In genomic region chr17:67854378-67854777, GRCh38 we compare ENCODE assay signal across 18 cellular contexts. TPM values are rescaled to one million over a fixed set of nuclear protein-coding genes. Genes with fewer than 3 reads are reported as not detected.
DNase-seq lines count a peak whose midpoint lies in the region; ATAC-seq and TF ChIP-seq lines count a peak whose summit lies in the region.
"Had no signal": no experiment of that assay in that cellular context is flagged by ENCODE, and none has a peak within 500 bp of the region (broad histone marks: within the 10 kb centered on the region; RNA-seq: fewer than 3 reads in every experiment).

No MANE protein-coding gene starts in this region.

- peaks cover 90% of the 10 kb centered on the region for H4K20me1 ChIP-seq in neural progenitor cell (ENCODE audit: low read depth)

- H3K4me3 ChIP-seq in CD4-positive, alpha-beta memory T cell (ENCODE audit: low read length in 2 of 2) = no peak overlapping the region
- no peak overlapping the region for H3K4me3 ChIP-seq in neural progenitor cell
- H3K4me3 ChIP-seq: GM23248 had no signal

- peaks cover 8% of the 10 kb centered on the region for H3K36me3 ChIP-seq in CD4-positive, alpha-beta memory T cell (ENCODE audit: insufficient read depth, low read length)
- peaks cover 18% of the 10 kb centered on the region for H3K36me3 ChIP-seq in neural progenitor cell

- CTCF ChIA-PET in CD4-positive, alpha-beta memory T cell (lab: Charles Lee; ENCODE audit: partially characterized antibody) = no interaction called here

- TF ChIP-seq CTCF in mesothelial cell of epicardium (IDR thresholded peaks at IDR 0.05; ENCODE audit: unreplicated experiment) = no peak
- TF ChIP-seq CTCF in neural progenitor cell (IDR thresholded peaks at IDR 0.05) = no peak

- H2AFZ ChIP-seq in neural progenitor cell (replicated peaks) = no peak overlapping the region
- H2AFZ ChIP-seq: GM23248 had no signal

- peak overlapping the region; percentile 12 for H3K27ac Mint-ChIP-seq in activated T-cell treated with anti-CD3 and anti-CD28 coated beads, Interleukin-2, amount 50 U/mL, for 24 hours
- H3K27ac Mint-ChIP-seq in activated T-cell treated with anti-CD3 and anti-CD28 coated beads, Interleukin-2, amount 50 U/mL, for 72 hours = no peak overlapping the region
- peak overlapping the region in 3 of 7 donors; percentile 9 to 30 (median 13) for H3K27ac Mint-ChIP-seq in CD4-positive, alpha-beta memory T cell
- H3K27ac Mint-ChIP-seq in T-helper 17 cell (peak overlapping the region; percentile 89), mesothelial cell of epicardium (peak overlapping the region; percentile 11), neural progenitor cell (no peak overlapping the region)

- H3K79me2 ChIP-seq in neural progenitor cell (ENCODE audit: low read depth) = peaks cover 100% of the 10 kb centered on the region

- H3K4me1 Mint-ChIP-seq in activated T-cell treated with anti-CD3 and anti-CD28 coated beads, Interleukin-2, amount 50 U/mL, for 24 hours (ENCODE audit: low read depth) = peaks cover 71% of the 10 kb centered on the region
- peaks cover 62% of the 10 kb centered on the region for H3K4me1 Mint-ChIP-seq in activated T-cell treated with anti-CD3 and anti-CD28 coated beads, Interleukin-2, amount 50 U/mL, for 72 hours (ENCODE audit: low read depth)
- H3K4me1 Mint-ChIP-seq in CD4-positive, alpha-beta memory T cell = peaks cover 50 to 75% (median 65%) of the 10 kb centered on the region in 4 donors
- H3K4me1 Mint-ChIP-seq in T-helper 17 cell (peaks cover 48% of the 10 kb centered on the region), mesothelial cell of epicardium (peaks cover 19% of the 10 kb centered on the region), neural progenitor cell (peaks cover 4% of the 10 kb centered on the region)

- H3K4me2 ChIP-seq in neural progenitor cell = no peak overlapping the region

- peaks cover 63% of the 10 kb centered on the region for H3K36me3 Mint-ChIP-seq in activated T-cell treated with anti-CD3 and anti-CD28 coated beads, Interleukin-2, amount 50 U/mL, for 24 hours (ENCODE audit: low read depth)
- H3K36me3 Mint-ChIP-seq in activated T-cell treated with anti-CD3 and anti-CD28 coated beads, Interleukin-2, amount 50 U/mL, for 72 hours (ENCODE audit: insufficient read depth in 2 of 2) = peaks cover 7 to 12% of the 10 kb centered on the region in 2 donors
- peaks cover 30 to 42% of the 10 kb centered on the region in 2 donors for H3K36me3 Mint-ChIP-seq in CD4-positive, alpha-beta memory T cell
- peaks cover 6% of the 10 kb centered on the region for H3K36me3 Mint-ChIP-seq in T-helper 17 cell (ENCODE audit: low read depth)
- H3K36me3 Mint-ChIP-seq in mesothelial cell of epicardium = peaks cover 30% of the 10 kb centered on the region
- peaks cover 47% of the 10 kb centered on the region for H3K36me3 Mint-ChIP-seq in neural progenitor cell

- no peak for DNase-seq in activated T-cell treated with anti-CD3 and anti-CD28 coated beads, Interleukin-2, amount 50 U/mL, for 24 hours
- DNase-seq in activated T-cell treated with anti-CD3 and anti-CD28 coated beads, Interleukin-2, amount 50 U/mL, for 72 hours = no peak
- DNase-seq in CD4-positive, alpha-beta memory T cell = no peak
- DNase-seq in T-helper 17 cell (no peak), mesothelial cell of epicardium (ENCODE audit: low spot score in 2 of 2, unreplicated experiment in 2 of 2) (no peak), NCI-H1694 (lab: John Stamatoyannopoulos, UW) (no peak), neural progenitor cell (ENCODE audit: low spot score) (no peak)
- DNase-seq: DND-41, GF-D8, GM23248, MM.1S, NCI-H1105 treated with DMSO at 0.1 percent for 48 hours, NCI-H2029, NCI-H2171 treated with DMSO at 0.1 percent for 48 hours, NCI-H510A had no signal

- POLR2A ChIA-PET in CD4-positive, alpha-beta memory T cell (lab: Charles Lee; ENCODE audit: partially characterized antibody) = no interaction called here

- intact Hi-C loops in CD4-positive, alpha-beta memory T cell (cut with micrococcal nuclease) = no loop called here

- no peak overlapping the region for H3K27ac ChIP-seq in CD4-positive, alpha-beta memory T cell (ENCODE audit: low read depth, low read length)
- no peak overlapping the region for H3K27ac ChIP-seq in neural progenitor cell
- H3K27ac ChIP-seq: C4-2B, GM23248 had no signal

- no peaks in the 10 kb centered on the region for H3K9me3 Mint-ChIP-seq in activated T-cell treated with anti-CD3 and anti-CD28 coated beads, Interleukin-2, amount 50 U/mL, for 24 hours
- H3K9me3 Mint-ChIP-seq in activated T-cell treated with anti-CD3 and anti-CD28 coated beads, Interleukin-2, amount 50 U/mL, for 72 hours = no peaks in the 10 kb centered on the region
- H3K9me3 Mint-ChIP-seq in CD4-positive, alpha-beta memory T cell = peaks cover 0 to 2% (median 0%) of the 10 kb centered on the region in 8 donors
- peaks cover 4% of the 10 kb centered on the region for H3K9me3 Mint-ChIP-seq in mesothelial cell of epicardium
- H3K9me3 Mint-ChIP-seq in neural progenitor cell = peaks cover 16% of the 10 kb centered on the region

- H3K4me1 ChIP-seq in CD4-positive, alpha-beta memory T cell (ENCODE audit: insufficient read depth, low read length) = peaks cover 62% of the 10 kb centered on the region
- H3K4me1 ChIP-seq in neural progenitor cell = no peaks in the 10 kb centered on the region

- no peak overlapping the region for H3K9ac ChIP-seq in neural progenitor cell
- H3K9ac ChIP-seq: GM23248 had no signal

- H3K27me3 ChIP-seq in CD4-positive, alpha-beta memory T cell (ENCODE audit: insufficient read depth, low read length) = no peaks in the 10 kb centered on the region
- H3K27me3 ChIP-seq in neural progenitor cell = no peaks in the 10 kb centered on the region

- H3K4me3 Mint-ChIP-seq in activated T-cell treated with anti-CD3 and anti-CD28 coated beads, Interleukin-2, amount 50 U/mL, for 24 hours = no peak overlapping the region
- no peak overlapping the region for H3K4me3 Mint-ChIP-seq in activated T-cell treated with anti-CD3 and anti-CD28 coated beads, Interleukin-2, amount 50 U/mL, for 72 hours
- peak overlapping the region in 5 of 8 donors; percentile 21 to 61 (median 36) for H3K4me3 Mint-ChIP-seq in CD4-positive, alpha-beta memory T cell
- H3K4me3 Mint-ChIP-seq in T-helper 17 cell (no peak overlapping the region), mesothelial cell of epicardium (no peak overlapping the region), neural progenitor cell (no peak overlapping the region)

- peaks cover 4% of the 10 kb centered on the region for H3F3A ChIP-seq in neural progenitor cell (ENCODE audit: low read depth)

- H3K9me3 ChIP-seq in CD4-positive, alpha-beta memory T cell (ENCODE audit: control insufficient read depth in 1 of 2, low read length in 2 of 2) = no peaks in the 10 kb centered on the region
- H3K9me3 ChIP-seq in T-helper 17 cell (ENCODE audit: control insufficient read depth, low read length, poor library complexity, severe bottlenecking) (no peaks in the 10 kb centered on the region), neural progenitor cell (ENCODE audit: low read depth) (no peaks in the 10 kb centered on the region)

- ATAC-seq in activated T-cell treated with anti-CD3 and anti-CD28 coated beads, Interleukin-2, amount 50 U/mL, for 72 hours (replicated peaks in 1 of 2) = no peak
- ATAC-seq in T-helper 17 cell (no peak), HG03097 (IDR thresholded peaks at IDR 0.05; ENCODE audit: low FRiP score, unreplicated experiment) (no peak)
- ATAC-seq: HCT116 had no signal

- H3K27me3 Mint-ChIP-seq in activated T-cell treated with anti-CD3 and anti-CD28 coated beads, Interleukin-2, amount 50 U/mL, for 24 hours = no peaks in the 10 kb centered on the region
- H3K27me3 Mint-ChIP-seq in activated T-cell treated with anti-CD3 and anti-CD28 coated beads, Interleukin-2, amount 50 U/mL, for 72 hours (ENCODE audit: low read depth) = no peaks in the 10 kb centered on the region
- no peaks in the 10 kb centered on the region for H3K27me3 Mint-ChIP-seq in CD4-positive, alpha-beta memory T cell
- H3K27me3 Mint-ChIP-seq in T-helper 17 cell (no peaks in the 10 kb centered on the region), mesothelial cell of epicardium (ENCODE audit: low read depth) (no peaks in the 10 kb centered on the region), neural progenitor cell (ENCODE audit: insufficient read depth, low read depth) (peaks cover 2% of the 10 kb centered on the region)

RNA-seq across cellular contexts. Expression of gene BPTF, which starts 29.1 kb away (rescaled TPM):
- 10 to 100 TPM; 86.9 to 95.1 TPM for total RNA-seq in activated T-cell treated with anti-CD3 and anti-CD28 coated beads, Interleukin-2, amount 50 U/mL, for 72 hours
- 100 to 1,000 TPM; 182 to 187 TPM for total RNA-seq in CD4-positive, alpha-beta memory T cell
- 10 to 100 TPM in 1 of 2 donors, 1 to 10 TPM in 1; 2.4 to 29.6 TPM for polyA plus RNA-seq in CD4-positive, alpha-beta memory T cell
- total RNA-seq in T-helper 17 cell = 100 to 1,000 TPM; 138 to 145 TPM
- 170 to 182 TPM (median 172 TPM) in 3 replicates for total RNA-seq in mesothelial cell of epicardium
- total RNA-seq in neural progenitor cell (ENCODE audit: low replicate concordance) = 95.6 and 129 TPM in 2 replicates

Comparison
In these comparisons a context has a peak if more than half of its experiments do, and no peak if none do; other contexts are left out.
1. H3K27ac Mint-ChIP-seq: peak in activated T-cell treated with anti-CD3 and anti-CD28 coated beads, Interleukin-2, amount 50 U/mL, for 24 hours (single experiment), T-helper 17 cell (single experiment) and mesothelial cell of epicardium (single experiment); none in activated T-cell treated with anti-CD3 and anti-CD28 coated beads, Interleukin-2, amount 50 U/mL, for 72 hours (single experiment) and neural progenitor cell (single experiment).
2. H3K4me3 Mint-ChIP-seq: peak in CD4-positive, alpha-beta memory T cell (5 of 8); none in activated T-cell treated with anti-CD3 and anti-CD28 coated beads, Interleukin-2, amount 50 U/mL, for 24 hours (single experiment), activated T-cell treated with anti-CD3 and anti-CD28 coated beads, Interleukin-2, amount 50 U/mL, for 72 hours (0 of 2), T-helper 17 cell (single experiment), mesothelial cell of epicardium (single experiment) and neural progenitor cell (single experiment).